Comparison of ENCODE assay signal across 8 cellular contexts in the genomic region with DNA sequence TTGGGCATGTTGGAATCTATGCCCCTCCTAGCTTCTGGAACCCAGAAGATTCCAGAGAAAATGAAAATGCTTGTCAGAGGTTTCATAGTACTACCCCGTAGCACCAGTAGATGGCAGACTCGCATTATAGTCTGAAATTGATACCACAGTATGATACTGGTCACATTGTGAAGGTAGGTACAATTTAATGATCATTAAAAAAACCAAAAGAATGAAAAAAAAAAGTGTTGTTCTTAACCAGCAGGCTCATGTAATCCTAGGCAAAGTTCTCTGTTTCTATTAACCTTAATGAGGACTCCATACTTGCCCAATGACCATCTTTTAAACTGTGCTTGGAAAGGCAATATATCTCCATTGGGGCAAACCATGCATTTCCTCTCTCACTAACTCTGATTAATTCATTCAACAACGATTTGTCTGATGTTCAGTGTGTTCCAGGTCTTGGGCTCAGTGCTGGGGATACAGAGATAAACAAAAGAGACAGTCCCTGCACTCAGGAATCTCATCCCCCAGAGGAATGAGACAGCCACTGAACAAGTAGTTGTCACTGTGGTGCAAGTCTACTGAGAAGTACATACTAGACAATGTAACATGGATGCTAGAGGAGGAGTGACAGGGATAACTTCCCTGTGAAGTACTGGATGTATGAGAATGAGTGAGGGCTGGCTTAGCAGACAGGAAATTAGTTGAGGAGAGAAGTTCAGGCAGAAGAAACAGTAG.
A peak's percentile ranks its signal among the peaks of the same experiment; 100 is the strongest.
DNase-seq lines count a peak whose midpoint lies in the region; ATAC-seq and TF ChIP-seq lines count a peak whose summit lies in the region.

No MANE protein-coding gene starts in this region.

- no peaks in the 10 kb centered on the region for H3K9me3 ChIP-seq in BE2C
- no peaks in the 10 kb centered on the region for H3K9me3 ChIP-seq in mesenchymal stem cell (ENCODE audit: control insufficient read depth, low read length)
- no peaks in the 10 kb centered on the region for H3K9me3 ChIP-seq in vagina

- H3K79me1 ChIP-seq in mesenchymal stem cell (replicated peaks; ENCODE audit: low read length, poor library complexity, severe bottlenecking), result no peaks in the 10 kb centered on the region

- peak overlapping the region; percentile 85 for H3K9ac ChIP-seq in mesenchymal stem cell (ENCODE audit: low read length)

- 6% methylated on average over 3 of the region's 3 CpGs for whole genome bisulfite sequencing in mesenchymal stem cell

- no peak overlapping the region for H3K18ac ChIP-seq in mesenchymal stem cell (ENCODE audit: low read depth in 1 of 2, low read length in 2 of 2)

- no peak overlapping the region for H2AFZ ChIP-seq in mesenchymal stem cell (ENCODE audit: low read depth, low read length)

- no peak overlapping the region for H4K91ac ChIP-seq in mesenchymal stem cell (ENCODE audit: low read length)

- H3K4me3 ChIP-seq in BE2C (ENCODE audit: low read depth, low read length), result no peak overlapping the region
- H3K4me3 ChIP-seq in mesenchymal stem cell (ENCODE audit: insufficient read depth in 1 of 2, low read depth in 1 of 2, low read length in 2 of 2), result peak overlapping the region in 1 of 2 experiments; percentile 48
- no peak overlapping the region for H3K4me3 ChIP-seq in vagina

- no peak overlapping the region for H2AK5ac ChIP-seq in mesenchymal stem cell (ENCODE audit: low read length, severe bottlenecking)

- ATAC-seq in GM18519 (IDR thresholded peaks at IDR 0.05; ENCODE audit: low FRiP score, unreplicated experiment) (peak; percentile 69), HG03025 (IDR thresholded peaks at IDR 0.05; ENCODE audit: low FRiP score, unreplicated experiment) (peak; percentile 73)

- H3K27me3 ChIP-seq in BE2C, result no peaks in the 10 kb centered on the region
- peaks cover 0 to 5% of the 10 kb centered on the region in 2 experiments for H3K27me3 ChIP-seq in mesenchymal stem cell (ENCODE audit: control insufficient read depth in 1 of 2, insufficient read depth in 1 of 2, low read length in 2 of 2)
- H3K27me3 ChIP-seq in vagina, result no peaks in the 10 kb centered on the region

- no peak overlapping the region for H4K8ac ChIP-seq in mesenchymal stem cell (ENCODE audit: low read length)

- peaks cover 11% of the 10 kb centered on the region for H3K4me1 ChIP-seq in BE2C
- peaks cover 2% of the 10 kb centered on the region for H3K4me1 ChIP-seq in mesenchymal stem cell (ENCODE audit: control insufficient read depth, insufficient read depth, low read depth, low read length)
- H3K4me1 ChIP-seq in vagina, result no peaks in the 10 kb centered on the region

- peak; percentile 80 for TF ChIP-seq CTCF in BE2C (IDR thresholded peaks at IDR 0.05; ENCODE audit: low read depth, low read length)
- TF ChIP-seq CTCF in vagina (IDR thresholded peaks at IDR 0.05), result peak; percentile 50 to 81 (median 58)

- H2BK5ac ChIP-seq in mesenchymal stem cell (ENCODE audit: low read depth, low read length, poor library complexity, severe bottlenecking), result no peak overlapping the region

- no peak overlapping the region for H3K4me2 ChIP-seq in mesenchymal stem cell (ENCODE audit: low read length, poor library complexity, severe bottlenecking)

- H2BK12ac ChIP-seq in mesenchymal stem cell (ENCODE audit: low read length in 2 of 2), result no peak overlapping the region

- H3K27ac ChIP-seq in mesenchymal stem cell (ENCODE audit: low read length, poor library complexity, severe bottlenecking), result no peak overlapping the region
- peak overlapping the region; percentile 63 for H3K27ac ChIP-seq in vagina

- no peak overlapping the region for H3K4ac ChIP-seq in mesenchymal stem cell (ENCODE audit: low read depth in 1 of 2, low read length in 2 of 2)

- no peak overlapping the region for H3K14ac ChIP-seq in mesenchymal stem cell (ENCODE audit: low read length in 2 of 2)

- H3K23ac ChIP-seq in mesenchymal stem cell (ENCODE audit: low read length in 2 of 2), result no peak overlapping the region

- peak; percentile 51 for DNase-seq in BE2C
- DNase-seq in NCI-H748 (lab: John Stamatoyannopoulos, UW; ENCODE audit: unreplicated experiment), result peak; percentile 46
- DNase-seq in dermis blood vessel endothelial cell, result peak; percentile 42
- peak; percentile 43 for DNase-seq in mesenchymal stem cell
- no peak for DNase-seq in vagina (ENCODE audit: extremely low spot score in 2 of 2)
- no peak for DNase-seq in activated effector memory CD4-positive, alpha-beta T cell treated with Interleukin-2 at 50 U/mL for 16 hours

- TF ChIP-seq POLR2A in vagina (IDR thresholded peaks at IDR 0.05), result no peak

- no peaks in the 10 kb centered on the region for H3K36me3 ChIP-seq in BE2C
- H3K36me3 ChIP-seq in mesenchymal stem cell (ENCODE audit: control insufficient read depth in 1 of 2, insufficient read depth in 2 of 2, low read depth in 1 of 2, low read length in 2 of 2), result no peaks in the 10 kb centered on the region
- H3K36me3 ChIP-seq in vagina, result no peaks in the 10 kb centered on the region

- H2BK15ac ChIP-seq in mesenchymal stem cell (ENCODE audit: low read depth, poor library complexity, severe bottlenecking), result no peak overlapping the region

- intact Hi-C loops in vagina (cut with DNase I), result no loop called here

- no peak overlapping the region for H2BK120ac ChIP-seq in mesenchymal stem cell (ENCODE audit: low read depth, low read length)

Comparison
In these comparisons a context has a peak if more than half of its experiments do, and no peak if none do; other contexts are left out.
1. DNase-seq: peak in BE2C (single experiment), NCI-H748 (single experiment), dermis blood vessel endothelial cell (single experiment) and mesenchymal stem cell (single experiment); none in vagina (0 of 2) and activated effector memory CD4-positive, alpha-beta T cell treated with Interleukin-2 at 50 U/mL for 16 hours (single experiment).